7 cellular contexts compared by ENCODE assay signal in genomic region chr3:11641683-11642407, GRCh38. TPM values are rescaled to one million over a fixed set of nuclear protein-coding genes. Genes with fewer than 3 reads are reported as not detected.
A peak's percentile ranks its signal among the peaks of the same experiment; 100 is the strongest.
DNase-seq lines count a peak whose midpoint lies in the region; ATAC-seq and TF ChIP-seq lines count a peak whose summit lies in the region.

No MANE protein-coding gene starts in this region.

- peak overlapping the region; percentile 96 to 100 (median 98) for H3K4me3 Mint-ChIP-seq in IgD-negative memory B cell

- TF ChIP-seq CTCF in gastrocnemius medialis (IDR thresholded peaks at IDR 0.05 in 4 of 5, conservative IDR thresholded peaks at IDR 0.05 in 1 of 5): no peak

- DNase-seq in activated naive CD4-positive, alpha-beta T cell treated with anti-CD3 and anti-CD28 coated beads, Interleukin-2, amount 50 U/mL, for 72 hours (ENCODE audit: low spot score in 2 of 2): no peak
- DNase-seq in iPS DF 6.9 (ENCODE audit: low read depth, low spot score) (no peak), gastrocnemius medialis (peak; percentile 53 to 61), MV-4-11 (lab: John Stamatoyannopoulos, UW) (no peak)

- peaks cover 31% of the 10 kb centered on the region for H3K4me1 ChIP-seq in ES-I3 (ENCODE audit: insufficient read depth, low read length)
- peaks cover 7% of the 10 kb centered on the region; the same call in 1 of the 2 replicates for H3K4me1 ChIP-seq in iPS DF 6.9 (ENCODE audit: control insufficient read depth, insufficient read depth, low read length)
- H3K4me1 ChIP-seq in gastrocnemius medialis: peaks cover 46 to 50% of the 10 kb centered on the region in 2 donors

- H3K9ac ChIP-seq in ES-I3 (ENCODE audit: low read depth, low read length): peak overlapping the region; percentile 81

- peak in 1 of 2 donors; percentile 64 for TF ChIP-seq POLR2A in gastrocnemius medialis (IDR thresholded peaks at IDR 0.05)

- no peak overlapping the region for H3K27ac ChIP-seq in iPS DF 6.9 (ENCODE audit: low read length)
- peak overlapping the region; percentile 90 to 95 (median 92) for H3K27ac ChIP-seq in gastrocnemius medialis

- peaks cover 21 to 38% (median 35%) of the 10 kb centered on the region in 3 donors for H3K4me1 Mint-ChIP-seq in IgD-negative memory B cell

- H3K4me3 ChIP-seq in iPS DF 6.9 (ENCODE audit: low read length): peak overlapping the region; percentile 5; the same call in 1 of the 2 replicates
- peak overlapping the region; percentile 54 to 74 (median 70) for H3K4me3 ChIP-seq in gastrocnemius medialis

- H3K9me3 ChIP-seq in ES-I3 (ENCODE audit: control insufficient read depth, insufficient read depth, low read length): no peaks in the 10 kb centered on the region
- no peaks in the 10 kb centered on the region for H3K9me3 ChIP-seq in iPS DF 6.9 (ENCODE audit: control insufficient read depth, insufficient read depth, low read length)
- H3K9me3 ChIP-seq in gastrocnemius medialis: no peaks in the 10 kb centered on the region

- no peaks in the 10 kb centered on the region for H3K9me3 Mint-ChIP-seq in IgD-negative memory B cell
- H3K9me3 Mint-ChIP-seq in activated naive CD4-positive, alpha-beta T cell treated with anti-CD3 and anti-CD28 coated beads, Interleukin-2, amount 50 U/mL, for 72 hours: no peaks in the 10 kb centered on the region

- H3K27me3 ChIP-seq in iPS DF 6.9 (ENCODE audit: control insufficient read depth, insufficient read depth, low read length) (no peaks in the 10 kb centered on the region), gastrocnemius medialis (no peaks in the 10 kb centered on the region)

- in situ Hi-C loops in gastrocnemius medialis (cut with MboI; ENCODE audit: low sequenced_read_pairs in 4 of 4): no loop called here

- WGBS in iPS DF 6.9 (ENCODE audit: insufficient coverage, insufficient read length): no CpG with 5 or more reads among the region's 13 CpGs

- no peak for ATAC-seq in activated naive CD4-positive, alpha-beta T cell treated with anti-CD3 and anti-CD28 coated beads, Interleukin-2, amount 50 U/mL, for 72 hours
- ATAC-seq in gastrocnemius medialis (peak; percentile 24 to 48), HG03095 (IDR thresholded peaks at IDR 0.05; ENCODE audit: unreplicated experiment) (no peak)

- intact Hi-C loops in gastrocnemius medialis (cut with DNase I; ENCODE audit: low total_unique reads): loop anchor here (1.0 to 2.0 kb wide), 5 partner anchors 42 to 1157 kb away; no protein-coding TSS in a partner anchor

- peak overlapping the region; percentile 72 to 91 (median 87) for H3K27ac Mint-ChIP-seq in IgD-negative memory B cell
- H3K27ac Mint-ChIP-seq in activated naive CD4-positive, alpha-beta T cell treated with anti-CD3 and anti-CD28 coated beads, Interleukin-2, amount 50 U/mL, for 72 hours: peak overlapping the region; percentile 99

- peaks cover 2% of the 10 kb centered on the region for H3K36me3 Mint-ChIP-seq in IgD-negative memory B cell
- H3K36me3 Mint-ChIP-seq in activated naive CD4-positive, alpha-beta T cell treated with anti-CD3 and anti-CD28 coated beads, Interleukin-2, amount 50 U/mL, for 72 hours: peaks cover 23 to 34% of the 10 kb centered on the region in 2 donors

- H3K36me3 ChIP-seq in ES-I3 (ENCODE audit: insufficient read depth, low read length): no peaks in the 10 kb centered on the region
- no peaks in the 10 kb centered on the region for H3K36me3 ChIP-seq in iPS DF 6.9 (ENCODE audit: control insufficient read depth, insufficient read depth, low read length)
- H3K36me3 ChIP-seq in gastrocnemius medialis: no peaks in the 10 kb centered on the region

- H3K27me3 Mint-ChIP-seq in IgD-negative memory B cell: no peaks in the 10 kb centered on the region

RNA-seq across cellular contexts. Expression of gene VGLL4, which starts 1.9 kb away (rescaled TPM):
- polyA plus RNA-seq in IgD-negative memory B cell: 28.6 TPM
- total RNA-seq in activated naive CD4-positive, alpha-beta T cell treated with anti-CD3 and anti-CD28 coated beads, Interleukin-2, amount 50 U/mL, for 72 hours: 10 to 100 TPM; 14.8 to 24.9 TPM
- total RNA-seq in gastrocnemius medialis: 10 to 100 TPM in 3 of 4 donors, 1 to 10 TPM in 1; 8.9 to 20.9 (median 12.8) TPM

Comparison
In these comparisons a context has a peak if more than half of its experiments do, and no peak if none do; other contexts are left out.
1. ATAC-seq: peak in gastrocnemius medialis (2 of 2); none in activated naive CD4-positive, alpha-beta T cell treated with anti-CD3 and anti-CD28 coated beads, Interleukin-2, amount 50 U/mL, for 72 hours (0 of 2) and HG03095 (single experiment).
2. DNase-seq: peak in gastrocnemius medialis (2 of 2); none in activated naive CD4-positive, alpha-beta T cell treated with anti-CD3 and anti-CD28 coated beads, Interleukin-2, amount 50 U/mL, for 72 hours (0 of 2), iPS DF 6.9 (single experiment) and MV-4-11 (single experiment).